11 cellular contexts compared by ENCODE assay signal in the genomic region with DNA sequence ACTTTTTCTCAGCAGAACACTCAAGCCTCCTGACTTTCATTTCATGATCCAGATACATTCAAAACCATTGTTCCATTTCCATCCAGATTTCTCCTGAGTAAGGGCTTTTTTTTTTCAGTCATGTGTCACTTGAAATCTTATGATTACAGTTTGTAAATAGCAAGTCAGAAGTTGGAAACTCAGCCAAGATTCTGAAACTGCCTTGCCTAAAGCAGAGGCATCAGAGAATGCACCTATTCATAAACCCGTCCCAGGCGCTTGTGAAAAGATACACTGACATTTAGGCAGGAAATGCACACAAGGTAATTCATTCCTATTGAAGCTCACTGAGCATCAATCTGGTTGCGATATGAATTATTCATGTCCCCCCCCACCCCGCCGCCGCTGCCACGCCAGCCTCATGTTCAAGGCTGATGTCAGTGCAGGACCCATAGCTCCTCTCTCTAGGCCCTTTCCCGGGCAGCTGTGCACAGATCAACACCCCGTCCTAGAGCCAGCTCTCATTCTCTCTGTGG. TPM values are rescaled to one million over a fixed set of nuclear protein-coding genes. Genes with fewer than 3 reads are reported as not detected.
A peak's percentile ranks its signal among the peaks of the same experiment; 100 is the strongest.
DNase-seq lines count a peak whose midpoint lies in the region; ATAC-seq, FAIRE-seq and TF ChIP-seq lines count a peak whose summit lies in the region.
"Had no signal": no experiment of that assay in that cellular context is flagged by ENCODE, and none has a peak within 500 bp of the region (broad histone marks: within the 10 kb centered on the region; RNA-seq: fewer than 3 reads in every experiment).

No MANE protein-coding gene starts in this region.

- ATAC-seq in left lung = no peak

- H3K4me3 ChIP-seq in left lung (no peak overlapping the region), MM.1S (ENCODE audit: low read length) (no peak overlapping the region)

- H3K9me3 Mint-ChIP-seq in T-helper 1 cell treated with Interleukin-12 subunit alpha and Interleukin-12 subunit beta and Interleukin-4 antibody, amounts not matched to agents 30 μg/mL and 1 μg/mL, for 36 hours = no peaks in the 10 kb centered on the region
- H3K9me3 Mint-ChIP-seq in activated T-helper 2 cell treated with anti-CD3 and anti-CD28 coated beads, Interferon-gamma antibody, Interleukin-2, Interleukin-4, amounts not matched to agents 10 μg/mL and 5 μg/mL and 100 μg/mL, durations not matched to agents 14 hours and 24 hours and 36 hours = no peaks in the 10 kb centered on the region
- no peaks in the 10 kb centered on the region for H3K9me3 Mint-ChIP-seq in stimulated activated naive CD8-positive, alpha-beta T cell treated with anti-CD3 and anti-CD28 coated beads, Interleukin-15, Interleukin-2, amounts not matched to agents 100 ng/mL and 50 ng/mL, for 24 hours

- no peak overlapping the region for H2AFZ ChIP-seq in MM.1S (ENCODE audit: low read length)

- no peaks in the 10 kb centered on the region for H3K79me2 ChIP-seq in MM.1S (ENCODE audit: low read length)

- intact Hi-C loops in activated T-helper 2 cell treated with anti-CD3 and anti-CD28 coated beads, Interferon-gamma antibody, Interleukin-2, Interleukin-4, amounts not matched to agents 10 μg/mL and 5 μg/mL and 100 μg/mL, durations not matched to agents 14 hours and 24 hours and 36 hours (cut with micrococcal nuclease) = loop anchor here (1.0 to 10.0 kb wide), 2 partner anchors 25 to 393 kb away; a partner anchor contains a TSS
- intact Hi-C loops in left lung (cut with DNase I) = no loop called here

- no peaks in the 10 kb centered on the region for H3F3A ChIP-seq in MM.1S (ENCODE audit: insufficient read depth, low read length)

- H3K27ac ChIP-seq in left lung (peak overlapping the region; percentile 3 to 95), MM.1S (ENCODE audit: low read length) (no peak overlapping the region)

- peak; percentile 33 for DNase-seq in activated T-helper 2 cell treated with anti-CD3 and anti-CD28 coated beads, Interferon-gamma antibody, Interleukin-2, Interleukin-4, amounts not matched to agents 10 μg/mL and 5 μg/mL and 100 μg/mL, durations not matched to agents 14 hours and 24 hours and 36 hours (ENCODE audit: low spot score)
- DNase-seq in left lung (no peak), H54 (ENCODE audit: insufficient read length, low spot score) (no peak), RKO (ENCODE audit: low spot score) (no peak), MM.1S (no peak)
- DNase-seq: erythroblast, NCI-H1417, SW 1271 had no signal

- peaks cover 11% of the 10 kb centered on the region for H3K36me3 Mint-ChIP-seq in T-helper 1 cell treated with Interleukin-12 subunit alpha and Interleukin-12 subunit beta and Interleukin-4 antibody, amounts not matched to agents 30 μg/mL and 1 μg/mL, for 36 hours (ENCODE audit: low read depth)
- peaks cover 3% of the 10 kb centered on the region for H3K36me3 Mint-ChIP-seq in activated T-helper 2 cell treated with anti-CD3 and anti-CD28 coated beads, Interferon-gamma antibody, Interleukin-2, Interleukin-4, amounts not matched to agents 10 μg/mL and 5 μg/mL and 100 μg/mL, durations not matched to agents 14 hours and 24 hours and 36 hours (ENCODE audit: low read depth)
- H3K36me3 Mint-ChIP-seq in stimulated activated naive CD8-positive, alpha-beta T cell treated with anti-CD3 and anti-CD28 coated beads, Interleukin-15, Interleukin-2, amounts not matched to agents 100 ng/mL and 50 ng/mL, for 24 hours (ENCODE audit: low read depth) = no peaks in the 10 kb centered on the region

- H3K36me3 ChIP-seq in left lung (no peaks in the 10 kb centered on the region), MM.1S (replicated peaks; ENCODE audit: insufficient read depth, low read length) (no peaks in the 10 kb centered on the region)

- H3K27me3 Mint-ChIP-seq in T-helper 1 cell treated with Interleukin-12 subunit alpha and Interleukin-12 subunit beta and Interleukin-4 antibody, amounts not matched to agents 30 μg/mL and 1 μg/mL, for 36 hours (ENCODE audit: low read depth) = no peaks in the 10 kb centered on the region
- no peaks in the 10 kb centered on the region for H3K27me3 Mint-ChIP-seq in activated T-helper 2 cell treated with anti-CD3 and anti-CD28 coated beads, Interferon-gamma antibody, Interleukin-2, Interleukin-4, amounts not matched to agents 10 μg/mL and 5 μg/mL and 100 μg/mL, durations not matched to agents 14 hours and 24 hours and 36 hours (ENCODE audit: low read depth)
- H3K27me3 Mint-ChIP-seq in stimulated activated naive CD8-positive, alpha-beta T cell treated with anti-CD3 and anti-CD28 coated beads, Interleukin-15, Interleukin-2, amounts not matched to agents 100 ng/mL and 50 ng/mL, for 24 hours = no peaks in the 10 kb centered on the region

- H3K9ac ChIP-seq in MM.1S (ENCODE audit: low read length) = no peak overlapping the region

- TF ChIP-seq CTCF in left lung (IDR thresholded peaks at IDR 0.05) (no peak), MM.1S (IDR thresholded peaks at IDR 0.05; ENCODE audit: low read length) (no peak)

- H3K4me1 ChIP-seq in left lung (peaks cover 13 to 99% of the 10 kb centered on the region in 2 donors), MM.1S (ENCODE audit: low read length) (no peaks in the 10 kb centered on the region)

- no peak for FAIRE-seq in H54 (lab: Jason Lieb, UNC)
- FAIRE-seq: GM12892 had no signal

- H3K27ac Mint-ChIP-seq in T-helper 1 cell treated with Interleukin-12 subunit alpha and Interleukin-12 subunit beta and Interleukin-4 antibody, amounts not matched to agents 30 μg/mL and 1 μg/mL, for 36 hours = peak overlapping the region; percentile 82
- peak overlapping the region; percentile 58 for H3K27ac Mint-ChIP-seq in activated T-helper 2 cell treated with anti-CD3 and anti-CD28 coated beads, Interferon-gamma antibody, Interleukin-2, Interleukin-4, amounts not matched to agents 10 μg/mL and 5 μg/mL and 100 μg/mL, durations not matched to agents 14 hours and 24 hours and 36 hours
- H3K27ac Mint-ChIP-seq in stimulated activated naive CD8-positive, alpha-beta T cell treated with anti-CD3 and anti-CD28 coated beads, Interleukin-15, Interleukin-2, amounts not matched to agents 100 ng/mL and 50 ng/mL, for 24 hours = peak overlapping the region; percentile 67

- no peaks in the 10 kb centered on the region for H3K9me3 ChIP-seq in left lung
- no peaks in the 10 kb centered on the region for H3K9me3 ChIP-seq in MM.1S (replicated peaks; ENCODE audit: insufficient read depth, low read length)

- H3K27me3 ChIP-seq in left lung (no peaks in the 10 kb centered on the region), MM.1S (replicated peaks; ENCODE audit: insufficient read depth, low read length) (no peaks in the 10 kb centered on the region)

- no peaks in the 10 kb centered on the region for H4K20me1 ChIP-seq in MM.1S (ENCODE audit: insufficient read depth, low read length)

- TF ChIP-seq POLR2A in H54 (IDR thresholded peaks at IDR 0.05; ENCODE audit: low read depth, low read length) = no peak

- no peak overlapping the region for H3K4me2 ChIP-seq in MM.1S (ENCODE audit: low read depth, low read length)

- no peaks in the 10 kb centered on the region for H3K9me2 ChIP-seq in MM.1S (replicated peaks; ENCODE audit: insufficient read depth, low read length)

- H3K4me1 Mint-ChIP-seq in T-helper 1 cell treated with Interleukin-12 subunit alpha and Interleukin-12 subunit beta and Interleukin-4 antibody, amounts not matched to agents 30 μg/mL and 1 μg/mL, for 36 hours (ENCODE audit: low read depth) = peaks cover 64% of the 10 kb centered on the region
- H3K4me1 Mint-ChIP-seq in activated T-helper 2 cell treated with anti-CD3 and anti-CD28 coated beads, Interferon-gamma antibody, Interleukin-2, Interleukin-4, amounts not matched to agents 10 μg/mL and 5 μg/mL and 100 μg/mL, durations not matched to agents 14 hours and 24 hours and 36 hours (ENCODE audit: low read depth) = peaks cover 55% of the 10 kb centered on the region
- H3K4me1 Mint-ChIP-seq in stimulated activated naive CD8-positive, alpha-beta T cell treated with anti-CD3 and anti-CD28 coated beads, Interleukin-15, Interleukin-2, amounts not matched to agents 100 ng/mL and 50 ng/mL, for 24 hours (ENCODE audit: low read depth) = peaks cover 70% of the 10 kb centered on the region

- peak overlapping the region; percentile 55 for H3K4me3 Mint-ChIP-seq in T-helper 1 cell treated with Interleukin-12 subunit alpha and Interleukin-12 subunit beta and Interleukin-4 antibody, amounts not matched to agents 30 μg/mL and 1 μg/mL, for 36 hours
- H3K4me3 Mint-ChIP-seq in activated T-helper 2 cell treated with anti-CD3 and anti-CD28 coated beads, Interferon-gamma antibody, Interleukin-2, Interleukin-4, amounts not matched to agents 10 μg/mL and 5 μg/mL and 100 μg/mL, durations not matched to agents 14 hours and 24 hours and 36 hours (ENCODE audit: low read depth) = peak overlapping the region; percentile 43
- peak overlapping the region; percentile 59 for H3K4me3 Mint-ChIP-seq in stimulated activated naive CD8-positive, alpha-beta T cell treated with anti-CD3 and anti-CD28 coated beads, Interleukin-15, Interleukin-2, amounts not matched to agents 100 ng/mL and 50 ng/mL, for 24 hours

RNA-seq across cellular contexts. Expression of a gene that starts 30.4 kb away (rescaled TPM):
- total RNA-seq in activated T-helper 2 cell treated with anti-CD3 and anti-CD28 coated beads, Interferon-gamma antibody, Interleukin-2, Interleukin-4, amounts not matched to agents 10 μg/mL and 5 μg/mL and 100 μg/mL, durations not matched to agents 14 hours and 24 hours and 36 hours = 42.0 and 44.6 TPM in 2 replicates
- 10 to 100 TPM; 51.7 to 79.8 TPM for total RNA-seq in left lung
